17 cellular contexts compared by ENCODE assay signal in genomic region chr19:17340302-17340870, GRCh38. TPM values are rescaled to one million over a fixed set of nuclear protein-coding genes. Genes with fewer than 3 reads are reported as not detected.
DNase-seq lines count a peak whose midpoint lies in the region; ATAC-seq and TF ChIP-seq lines count a peak whose summit lies in the region.
"Had no signal": no experiment of that assay in that cellular context is flagged by ENCODE, and none has a peak within 500 bp of the region (broad histone marks: within the 10 kb centered on the region; RNA-seq: fewer than 3 reads in every experiment).

No MANE protein-coding gene starts in this region.

- intact Hi-C loops in activated CD8-positive, alpha-beta T cell treated with anti-CD3 and anti-CD28 coated beads for 36 hours (cut with micrococcal nuclease): no loop called here

- H3K4me1 Mint-ChIP-seq in activated CD8-positive, alpha-beta T cell treated with anti-CD3 and anti-CD28 coated beads for 36 hours (ENCODE audit: low read depth): peaks cover 21% of the 10 kb centered on the region
- peaks cover 27% of the 10 kb centered on the region for H3K4me1 Mint-ChIP-seq in activated CD8-positive, alpha-beta T cell treated with anti-CD3 and anti-CD28 coated beads, Interleukin-2, amount 10 ng/mL, durations not matched to agents 7 days and 5 days (ENCODE audit: low read depth)
- H3K4me1 Mint-ChIP-seq in endodermal cell: no peaks in the 10 kb centered on the region
- H3K4me1 Mint-ChIP-seq in nephron: peaks cover 5% of the 10 kb centered on the region

- H3K4me1 ChIP-seq in endodermal cell (ENCODE audit: control insufficient read depth, insufficient read depth, low read length): peaks cover 7% of the 10 kb centered on the region

- 67 to 70% methylated on average over 10 to 21 of the region's 21 CpGs for WGBS in endodermal cell (ENCODE audit: insufficient coverage in 1 of 2, insufficient read length in 1 of 2), 2 experiments

- TF ChIP-seq CTCF in activated CD8-positive, alpha-beta T cell treated with anti-CD3 and anti-CD28 coated beads for 36 hours (IDR thresholded peaks at IDR 0.05): no peak
- TF ChIP-seq CTCF in endodermal cell (conservative IDR thresholded peaks at IDR 0.05): no peak
- TF ChIP-seq CTCF in nephron (IDR thresholded peaks at IDR 0.05; ENCODE audit: unreplicated experiment in 3 of 3): no peak

- ATAC-seq in activated CD8-positive, alpha-beta T cell treated with anti-CD3 and anti-CD28 coated beads for 36 hours: no peak
- ATAC-seq in activated CD8-positive, alpha-beta T cell treated with anti-CD3 and anti-CD28 coated beads, Interleukin-2, amount 10 ng/mL, durations not matched to agents 7 days and 5 days: no peak
- ATAC-seq in GM19395 (IDR thresholded peaks at IDR 0.05; ENCODE audit: unreplicated experiment): no peak

- no peaks in the 10 kb centered on the region for H3K27me3 Mint-ChIP-seq in activated CD8-positive, alpha-beta T cell treated with anti-CD3 and anti-CD28 coated beads for 36 hours
- no peaks in the 10 kb centered on the region for H3K27me3 Mint-ChIP-seq in activated CD8-positive, alpha-beta T cell treated with anti-CD3 and anti-CD28 coated beads, Interleukin-2, amount 10 ng/mL, durations not matched to agents 7 days and 5 days (ENCODE audit: low read depth)
- H3K27me3 Mint-ChIP-seq in endodermal cell (ENCODE audit: insufficient read depth) (peaks cover 1% of the 10 kb centered on the region), nephron (ENCODE audit: low read depth) (no peaks in the 10 kb centered on the region)
- H3K27me3 Mint-ChIP-seq: dendritic cell treated with granulocyte-macrophage colony-stimulating factor and Interleukin-4, amounts not matched to agents 40 ng/mL and 50 ng/mL, for 4 days had no signal

- no peak overlapping the region for H3K9ac ChIP-seq in endodermal cell (ENCODE audit: extremely low read depth, low read length, poor library complexity, severe bottlenecking)

- no peaks in the 10 kb centered on the region for H3K9me3 ChIP-seq in endodermal cell (ENCODE audit: control insufficient read depth, low read length)
- H3K9me3 ChIP-seq: ascending aorta, ovary, spleen had no signal

- H3K4me3 ChIP-seq in endodermal cell (ENCODE audit: low read length): no peak overlapping the region
- H3K4me3 ChIP-seq: ascending aorta, ovary, spleen had no signal

- POLR2A ChIA-PET in activated CD8-positive, alpha-beta T cell treated with anti-CD3 and anti-CD28 coated beads for 36 hours (lab: Charles Lee): no interaction called here
- POLR2A ChIA-PET in activated CD8-positive, alpha-beta T cell treated with anti-CD3 and anti-CD28 coated beads, Interleukin-2, amount 10 ng/mL, durations not matched to agents 7 days and 5 days (lab: Charles Lee): no interaction called here

- H3K4me3 Mint-ChIP-seq in activated CD8-positive, alpha-beta T cell treated with anti-CD3 and anti-CD28 coated beads for 36 hours: no peak overlapping the region
- no peak overlapping the region for H3K4me3 Mint-ChIP-seq in activated CD8-positive, alpha-beta T cell treated with anti-CD3 and anti-CD28 coated beads, Interleukin-2, amount 10 ng/mL, durations not matched to agents 7 days and 5 days
- H3K4me3 Mint-ChIP-seq in endodermal cell (no peak overlapping the region), nephron (peak overlapping the region; percentile 31 to 60 (median 54))
- H3K4me3 Mint-ChIP-seq: dendritic cell treated with granulocyte-macrophage colony-stimulating factor and Interleukin-4, amounts not matched to agents 40 ng/mL and 50 ng/mL, for 4 days had no signal

- no peaks in the 10 kb centered on the region for H3K27me3 ChIP-seq in endodermal cell (ENCODE audit: control insufficient read depth, insufficient read depth, low read length, poor library complexity, severe bottlenecking)
- H3K27me3 ChIP-seq: ascending aorta, ovary, spleen had no signal

- CTCF ChIA-PET in activated CD8-positive, alpha-beta T cell treated with anti-CD3 and anti-CD28 coated beads for 36 hours (lab: Charles Lee): interaction anchor here (1.2 kb wide), 1 partner anchor 57 kb away, joined by 3 read pairs; no protein-coding TSS in a partner anchor
- CTCF ChIA-PET in activated CD8-positive, alpha-beta T cell treated with anti-CD3 and anti-CD28 coated beads, Interleukin-2, amount 10 ng/mL, durations not matched to agents 7 days and 5 days (lab: Charles Lee): interaction anchor here (0.7 kb wide), 1 partner anchor 80 kb away, joined by 3 read pairs; no protein-coding TSS in a partner anchor

- H3K27ac Mint-ChIP-seq in activated CD8-positive, alpha-beta T cell treated with anti-CD3 and anti-CD28 coated beads for 36 hours: no peak overlapping the region
- no peak overlapping the region for H3K27ac Mint-ChIP-seq in activated CD8-positive, alpha-beta T cell treated with anti-CD3 and anti-CD28 coated beads, Interleukin-2, amount 10 ng/mL, durations not matched to agents 7 days and 5 days
- H3K27ac Mint-ChIP-seq in endodermal cell: no peak overlapping the region
- H3K27ac Mint-ChIP-seq in nephron: no peak overlapping the region
- H3K27ac Mint-ChIP-seq: dendritic cell treated with granulocyte-macrophage colony-stimulating factor and Interleukin-4, amounts not matched to agents 40 ng/mL and 50 ng/mL, for 4 days had no signal

- no peak overlapping the region for H3K27ac ChIP-seq in endodermal cell (ENCODE audit: low read depth, low read length)
- H3K27ac ChIP-seq: ascending aorta, ovary, spleen had no signal

- no peaks in the 10 kb centered on the region for H3K9me3 Mint-ChIP-seq in activated CD8-positive, alpha-beta T cell treated with anti-CD3 and anti-CD28 coated beads for 36 hours
- H3K9me3 Mint-ChIP-seq in activated CD8-positive, alpha-beta T cell treated with anti-CD3 and anti-CD28 coated beads, Interleukin-2, amount 10 ng/mL, durations not matched to agents 7 days and 5 days (ENCODE audit: insufficient read depth): no peaks in the 10 kb centered on the region
- no peaks in the 10 kb centered on the region for H3K9me3 Mint-ChIP-seq in endodermal cell
- no peaks in the 10 kb centered on the region for H3K9me3 Mint-ChIP-seq in nephron
- H3K9me3 Mint-ChIP-seq: dendritic cell treated with granulocyte-macrophage colony-stimulating factor and Interleukin-4, amounts not matched to agents 40 ng/mL and 50 ng/mL, for 4 days had no signal

- H3K36me3 ChIP-seq in endodermal cell (ENCODE audit: control insufficient read depth, insufficient read depth, low read length): peaks cover 8% of the 10 kb centered on the region
- H3K36me3 ChIP-seq: ovary had no signal

- peaks cover 9% of the 10 kb centered on the region for H3K36me3 Mint-ChIP-seq in activated CD8-positive, alpha-beta T cell treated with anti-CD3 and anti-CD28 coated beads for 36 hours (ENCODE audit: low read depth)
- peaks cover 6% of the 10 kb centered on the region for H3K36me3 Mint-ChIP-seq in activated CD8-positive, alpha-beta T cell treated with anti-CD3 and anti-CD28 coated beads, Interleukin-2, amount 10 ng/mL, durations not matched to agents 7 days and 5 days (ENCODE audit: low read depth)
- H3K36me3 Mint-ChIP-seq in endodermal cell (ENCODE audit: low read depth): peaks cover 15% of the 10 kb centered on the region
- H3K36me3 Mint-ChIP-seq in nephron (ENCODE audit: low read depth): no peaks in the 10 kb centered on the region

- DNase-seq in activated CD8-positive, alpha-beta T cell treated with anti-CD3 and anti-CD28 coated beads for 36 hours: peak; percentile 49
- no peak for DNase-seq in activated CD8-positive, alpha-beta T cell treated with anti-CD3 and anti-CD28 coated beads, Interleukin-2, amount 10 ng/mL, durations not matched to agents 7 days and 5 days
- peak; percentile 47 for DNase-seq in NCI-H226
- peak; percentile 91 for DNase-seq in endodermal cell
- DNase-seq in ureter (ENCODE audit: low spot score): no peak
- DNase-seq in superior temporal gyrus (ENCODE audit: extremely low spot score): no peak
- DNase-seq: ACHN; activated CD4-positive, alpha-beta T cell treated with anti-CD3 and anti-CD28 coated beads for 1 hour; activated T-cell treated with anti-CD3 and anti-CD28 coated beads, Interleukin-2, amount 50 U/mL, for 1 hour; NCI-H2107; ovary; spleen; substantia nigra had no signal

RNA-seq across cellular contexts. Expression of gene GTPBP3, which starts 3.0 kb away (rescaled TPM):
- total RNA-seq in activated CD8-positive, alpha-beta T cell treated with anti-CD3 and anti-CD28 coated beads for 36 hours: 10 to 100 TPM; 43.8 to 45.4 TPM
- 10 to 100 TPM; 38.6 to 39.4 TPM for total RNA-seq in activated CD8-positive, alpha-beta T cell treated with anti-CD3 and anti-CD28 coated beads, Interleukin-2, amount 10 ng/mL, durations not matched to agents 7 days and 5 days
- total RNA-seq in endodermal cell (10 to 100 TPM; 48.7 to 55.7 TPM), ureter (30.3 TPM)
- 34.1 TPM for polyA plus RNA-seq in endodermal cell (2013, experiment 1 of 2)
- polyA plus RNA-seq in endodermal cell (2013, experiment 2 of 2): 33.4 TPM

RNA-seq across cellular contexts. Expression of gene ANO8, which starts 5.7 kb away (rescaled TPM):
- total RNA-seq in activated CD8-positive, alpha-beta T cell treated with anti-CD3 and anti-CD28 coated beads for 36 hours: 1 to 10 TPM; 5.4 TPM
- 10 to 100 TPM; 13.6 to 16.4 TPM for total RNA-seq in activated CD8-positive, alpha-beta T cell treated with anti-CD3 and anti-CD28 coated beads, Interleukin-2, amount 10 ng/mL, durations not matched to agents 7 days and 5 days
- total RNA-seq in endodermal cell (10 to 100 TPM; 27.5 to 29.5 TPM), ureter (7.9 TPM)
- polyA plus RNA-seq in endodermal cell (2013, experiment 1 of 2): 34.7 TPM
- 29.8 TPM for polyA plus RNA-seq in endodermal cell (2013, experiment 2 of 2)

RNA-seq across cellular contexts. Expression of gene DDA1, which starts 31.0 kb away (rescaled TPM):
- 10 to 100 TPM; 25.4 to 33.2 TPM for total RNA-seq in activated CD8-positive, alpha-beta T cell treated with anti-CD3 and anti-CD28 coated beads for 36 hours
- 10 to 100 TPM; 44.6 to 49.8 TPM for total RNA-seq in activated CD8-positive, alpha-beta T cell treated with anti-CD3 and anti-CD28 coated beads, Interleukin-2, amount 10 ng/mL, durations not matched to agents 7 days and 5 days
- total RNA-seq in endodermal cell (10 to 100 TPM; 36.9 to 42.3 TPM), ureter (32.0 TPM)
- 46.5 TPM for polyA plus RNA-seq in endodermal cell (2013, experiment 1 of 2)
- polyA plus RNA-seq in endodermal cell (2013, experiment 2 of 2): 62.7 TPM

RNA-seq across cellular contexts. Expression of gene MRPL34, which starts 34.7 kb away (rescaled TPM):
- total RNA-seq in activated CD8-positive, alpha-beta T cell treated with anti-CD3 and anti-CD28 coated beads for 36 hours: 100 to 1,000 TPM; 101 to 107 TPM
- total RNA-seq in activated CD8-positive, alpha-beta T cell treated with anti-CD3 and anti-CD28 coated beads, Interleukin-2, amount 10 ng/mL, durations not matched to agents 7 days and 5 days: 100 to 1,000 TPM; 112 to 126 TPM
- 10 to 100 TPM; 58.1 to 62.2 TPM for total RNA-seq in endodermal cell
- 51.9 TPM for polyA plus RNA-seq in endodermal cell (2013, experiment 1 of 2)
- polyA plus RNA-seq in endodermal cell (2013, experiment 2 of 2): 48.7 TPM
- total RNA-seq in ureter: 48.5 TPM

RNA-seq across cellular contexts. Expression of gene PLVAP, which starts 36.8 kb away (rescaled TPM):
- total RNA-seq in activated CD8-positive, alpha-beta T cell treated with anti-CD3 and anti-CD28 coated beads for 36 hours: not detected
- total RNA-seq in activated CD8-positive, alpha-beta T cell treated with anti-CD3 and anti-CD28 coated beads, Interleukin-2, amount 10 ng/mL, durations not matched to agents 7 days and 5 days: under 1 TPM in 1 of 2 experiments, not detected in 1; 0.11 TPM
- total RNA-seq in endodermal cell: under 1 TPM in 1 of 2 donors, not detected in 1; 0.44 TPM
- 0.85 TPM for polyA plus RNA-seq in endodermal cell (2013, experiment 1 of 2)
- polyA plus RNA-seq in endodermal cell (2013, experiment 2 of 2): 1.1 TPM
- 159 TPM for total RNA-seq in ureter

Comparison
In these comparisons a context has a peak if more than half of its experiments do, and no peak if none do; other contexts are left out.
1. DNase-seq: peak in activated CD8-positive, alpha-beta T cell treated with anti-CD3 and anti-CD28 coated beads for 36 hours (single experiment), NCI-H226 (single experiment) and endodermal cell (single experiment); none in activated CD8-positive, alpha-beta T cell treated with anti-CD3 and anti-CD28 coated beads, Interleukin-2, amount 10 ng/mL, durations not matched to agents 7 days and 5 days (single experiment), ureter (single experiment) and superior temporal gyrus (single experiment).
2. H3K4me3 Mint-ChIP-seq: peak in nephron (3 of 3); none in activated CD8-positive, alpha-beta T cell treated with anti-CD3 and anti-CD28 coated beads for 36 hours (single experiment), activated CD8-positive, alpha-beta T cell treated with anti-CD3 and anti-CD28 coated beads, Interleukin-2, amount 10 ng/mL, durations not matched to agents 7 days and 5 days (single experiment) and endodermal cell (single experiment).